ENCODE assay signal across 25 cellular contexts in genomic region chr3:163422671-163423070, GRCh38.
"Had no signal": no experiment of that assay in that cellular context is flagged by ENCODE, and none has a peak within 500 bp of the region (broad histone marks: within the 10 kb centered on the region; RNA-seq: fewer than 3 reads in every experiment).

No MANE protein-coding gene starts in this region.

- H3K4me3 ChIP-seq: MG63, Peyer's patch, SJSA1 had no signal

- H3K27me3 ChIP-seq: MG63, Peyer's patch, SJSA1 had no signal

- H3K9ac ChIP-seq: KMS-11 had no signal

- H3K9me3 ChIP-seq: MG63, Peyer's patch, SJSA1 had no signal

- H3K36me3 ChIP-seq: MG63, Peyer's patch, SJSA1 had no signal

- H3K4me1 ChIP-seq: Peyer's patch, SJSA1 had no signal

- H3K4me2 ChIP-seq: KMS-11 had no signal

- DNase-seq: activated CD4-positive, alpha-beta memory T cell treated with anti-CD3 and anti-CD28 coated beads, Interleukin-2, amount 10 ng/mL, durations not matched to agents 7 days and 5 days; activated CD4-positive, alpha-beta T cell treated with anti-CD3 and anti-CD28 coated beads for 36 hours; activated CD4-positive, alpha-beta T cell treated with anti-CD3 and anti-CD28 coated beads, Interleukin-2, amount 50 U/mL, for 1 hour; activated gamma-delta T cell treated with Interleukin-2 at 50 U/mL for 16 hours; activated naive CD4-positive, alpha-beta T cell treated with anti-CD3 and anti-CD28 coated beads, Interleukin-2, amount 10 ng/mL, durations not matched to agents 7 days and 5 days; activated naive CD8-positive, alpha-beta T cell treated with anti-CD3 and anti-CD28 coated beads for 36 hours; activated T-cell treated with anti-CD3 and anti-CD28 coated beads, Interleukin-2, amount 50 U/mL, for 72 hours; cerebellar nuclear complex; MG63; MV-4-11; NCI-H1092 treated with DMSO at 0.1 percent for 48 hours; NCI-H1417 treated with DMSO at 0.1 percent for 48 hours; NCI-H1694; NCI-H2029; NCI-H446; NCI-H524; NCI-H748 treated with DMSO at 0.1 percent for 48 hours; NK-92 treated with Interleukin-12 subunit alpha and Interleukin-12 subunit beta, amount 100 ng/mL, for 24 hours; OCI-M1; Peyer's patch; SHP77; T-helper 17 cell; T-helper 9 cell had no signal

- H3K27ac ChIP-seq: KMS-11, Peyer's patch, SJSA1 had no signal
